Comparison of ENCODE assay signal across 9 cellular contexts in genomic region chr11:2298795-2299747, GRCh38. TPM values are rescaled to one million over a fixed set of nuclear protein-coding genes. Genes with fewer than 3 reads are reported as not detected.
A peak's percentile ranks its signal among the peaks of the same experiment; 100 is the strongest.
DNase-seq lines count a peak whose midpoint lies in the region; ATAC-seq, FAIRE-seq and TF ChIP-seq lines count a peak whose summit lies in the region.
"Had no signal": no experiment of that assay in that cellular context is flagged by ENCODE, and none has a peak within 500 bp of the region (broad histone marks: within the 10 kb centered on the region; RNA-seq: fewer than 3 reads in every experiment).

No MANE protein-coding gene starts in this region.

- no peak for FAIRE-seq in GM19239 (lab: Jason Lieb, UNC)

- H3K9ac ChIP-seq in parathyroid adenoma, result no peak overlapping the region

- no peaks in the 10 kb centered on the region for H3K27me3 ChIP-seq in PC-9 (ENCODE audit: insufficient read depth, low read depth)
- H3K27me3 ChIP-seq in parathyroid adenoma (ENCODE audit: control insufficient read depth, insufficient read depth, low read length), result no peaks in the 10 kb centered on the region
- H3K27me3 ChIP-seq: ovary had no signal

- CTCF ChIA-PET in PC-9 (lab: Charles Lee), result interaction anchor here (0.6 to 1.6 kb wide), 3 partner anchors 97 to 121 kb away, joined by 3 to 4 read pairs (median 3); no protein-coding TSS in a partner anchor

- H3K9me3 Mint-ChIP-seq in effector memory CD8-positive, alpha-beta T cell, result no peaks in the 10 kb centered on the region

- POLR2A ChIA-PET in PC-9 (lab: Charles Lee; ENCODE audit: unreplicated experiment), result no interaction called here

- H3K27ac ChIP-seq in PC-9, result no peak overlapping the region
- H3K27ac ChIP-seq in parathyroid adenoma, result no peak overlapping the region
- H3K27ac ChIP-seq: ovary had no signal

- H3K9me2 ChIP-seq in PC-9 (ENCODE audit: insufficient read depth), result no peaks in the 10 kb centered on the region

- no TSS peak for BruUV-seq in PC-9 (replicated peaks; lab: Mats Ljungman, UMichigan)

- no peaks in the 10 kb centered on the region for H3K36me3 ChIP-seq in PC-9 (ENCODE audit: low read depth)
- no peaks in the 10 kb centered on the region for H3K36me3 ChIP-seq in parathyroid adenoma (ENCODE audit: control insufficient read depth, insufficient read depth, low read length)
- H3K36me3 ChIP-seq: ovary had no signal

- ATAC-seq in effector memory CD8-positive, alpha-beta T cell (replicated peaks), result no peak
- no peak for ATAC-seq in HG02840 (IDR thresholded peaks at IDR 0.05; ENCODE audit: low FRiP score, unreplicated experiment)

- H3F3A ChIP-seq in PC-9 (ENCODE audit: insufficient read depth, low read depth), result no peaks in the 10 kb centered on the region

- no peaks in the 10 kb centered on the region for H3K79me2 ChIP-seq in PC-9 (ENCODE audit: low read depth)
- H3K79me2 ChIP-seq in parathyroid adenoma, result no peaks in the 10 kb centered on the region

- TF ChIP-seq CTCF in PC-9 (conservative IDR thresholded peaks at IDR 0.05) (peak; percentile 75), parathyroid adenoma (IDR thresholded peaks at IDR 0.05) (peak; percentile 23)

- H3K9me3 ChIP-seq in PC-9 (ENCODE audit: insufficient read depth, low read depth) (no peaks in the 10 kb centered on the region), parathyroid adenoma (ENCODE audit: control insufficient read depth, low read length) (no peaks in the 10 kb centered on the region)
- H3K9me3 ChIP-seq: ovary had no signal

- no peak overlapping the region for H3K4me3 ChIP-seq in PC-9
- H3K4me3 ChIP-seq in parathyroid adenoma (ENCODE audit: low read depth, low read length), result no peak overlapping the region
- H3K4me3 ChIP-seq: ovary had no signal

- H3K4me1 Mint-ChIP-seq in effector memory CD8-positive, alpha-beta T cell (ENCODE audit: low read depth in 2 of 2), result peaks cover 54 to 57% of the 10 kb centered on the region in 2 donors

- peaks cover 16% of the 10 kb centered on the region for H3K36me3 Mint-ChIP-seq in effector memory CD8-positive, alpha-beta T cell (ENCODE audit: insufficient read depth)

- H3K4me2 ChIP-seq in PC-9 (no peak overlapping the region; the same call in 1 of the 2 replicates), parathyroid adenoma (ENCODE audit: low read length) (no peak overlapping the region)

- H3K27ac Mint-ChIP-seq in effector memory CD8-positive, alpha-beta T cell, result peak overlapping the region; percentile 73 to 85

- H4K20me1 ChIP-seq in PC-9 (ENCODE audit: insufficient read depth), result no peaks in the 10 kb centered on the region

- intact Hi-C loops in PC-9 (cut with micrococcal nuclease; ENCODE audit: unreplicated experiment), result loop anchor here (1.0 to 10.0 kb wide), 2 partner anchors 102 to 134 kb away; partner anchors contain the start of gene INS

- H2AFZ ChIP-seq in PC-9 (no peak overlapping the region), parathyroid adenoma (no peak overlapping the region)

- H3K27me3 Mint-ChIP-seq in effector memory CD8-positive, alpha-beta T cell, result no peaks in the 10 kb centered on the region

- peak; percentile 52 to 53 for DNase-seq in activated T-cell treated with anti-CD3 and anti-CD28 coated beads, Interleukin-2, amount 50 U/mL, for 48 hours
- no peak for DNase-seq in activated T-cell treated with anti-CD3 and anti-CD28 coated beads, Interleukin-2, amount 50 U/mL, for 1 hour
- DNase-seq in PC-9 (peak; percentile 40 to 59), GM19239 (ENCODE audit: insufficient read length, low spot score) (no peak), COLO829 (ENCODE audit: low spot score) (no peak)
- DNase-seq in effector memory CD8-positive, alpha-beta T cell, result peak in 1 of 3 experiments; percentile 3

- H3K4me3 Mint-ChIP-seq in effector memory CD8-positive, alpha-beta T cell, result peak overlapping the region; percentile 81 to 83

- H3K4me1 ChIP-seq in PC-9 (replicated peaks; ENCODE audit: insufficient read depth), result no peaks in the 10 kb centered on the region
- H3K4me1 ChIP-seq in parathyroid adenoma, result no peaks in the 10 kb centered on the region

RNA-seq across cellular contexts. Expression of gene C11orf21, which starts 2.6 kb away (rescaled TPM):
- total RNA-seq in PC-9 (2021), result not detected in 2 replicates

RNA-seq across cellular contexts. Expression of gene TSPAN32, which starts 2.7 kb away (rescaled TPM):
- not detected in 2 replicates for total RNA-seq in PC-9 (2021)

RNA-seq across cellular contexts. Expression of gene ASCL2, which starts 28.7 kb away (rescaled TPM):
- not detected in 2 replicates for total RNA-seq in PC-9 (2021)

Comparison
In these comparisons a context has a peak if more than half of its experiments do, and no peak if none do; other contexts are left out.
1. DNase-seq: peak in activated T-cell treated with anti-CD3 and anti-CD28 coated beads, Interleukin-2, amount 50 U/mL, for 48 hours (2 of 2) and PC-9 (2 of 2); none in activated T-cell treated with anti-CD3 and anti-CD28 coated beads, Interleukin-2, amount 50 U/mL, for 1 hour (single experiment), GM19239 (single experiment) and COLO829 (single experiment).